Comparison of ENCODE assay signal across 21 cellular contexts in the genomic region with DNA sequence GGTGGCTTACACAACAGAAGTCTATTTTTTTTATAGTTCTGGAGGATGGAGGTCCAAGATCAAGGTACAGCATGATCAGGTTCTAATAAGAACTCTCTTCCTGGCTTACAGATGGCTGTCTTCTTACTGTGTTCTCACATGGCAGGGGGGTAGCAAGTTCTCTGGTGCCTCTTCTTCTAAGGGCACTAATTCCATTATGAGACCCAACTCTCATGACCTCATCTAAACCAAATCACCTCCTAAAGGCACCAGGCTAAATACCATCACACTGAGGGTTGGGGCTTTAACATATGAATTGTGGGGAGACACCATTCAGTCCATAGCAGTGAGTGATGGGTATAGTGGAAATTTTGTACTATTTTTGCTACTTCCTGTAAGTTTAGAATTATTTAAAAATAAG.
DNase-seq lines count a peak whose midpoint lies in the region; ATAC-seq, FAIRE-seq and TF ChIP-seq lines count a peak whose summit lies in the region.
"Had no signal": no experiment of that assay in that cellular context is flagged by ENCODE, and none has a peak within 500 bp of the region (broad histone marks: within the 10 kb centered on the region; RNA-seq: fewer than 3 reads in every experiment).

No MANE protein-coding gene starts in this region.

- BruUV-seq in IMR-90 (replicated peaks; lab: Mats Ljungman, UMichigan): no TSS peak

- H3K4me1 ChIP-seq in IMR-90 (ENCODE audit: control insufficient read depth, insufficient read depth, low read length): peaks cover 14% of the 10 kb centered on the region
- peaks cover 25% of the 10 kb centered on the region for H3K4me1 ChIP-seq in astrocyte (ENCODE audit: insufficient read depth, low read length)
- no peaks in the 10 kb centered on the region for H3K4me1 ChIP-seq in mesenchymal stem cell (ENCODE audit: control insufficient read depth, insufficient read depth, low read depth, low read length)
- no peaks in the 10 kb centered on the region for H3K4me1 ChIP-seq in smooth muscle cell (ENCODE audit: low read depth)

- H2AFZ ChIP-seq in IMR-90 (replicated peaks; ENCODE audit: low read length, poor library complexity) (peak overlapping the region; percentile 74), astrocyte (ENCODE audit: low read depth, low read length) (no peak overlapping the region), mesenchymal stem cell (ENCODE audit: low read depth, low read length) (no peak overlapping the region), smooth muscle cell (ENCODE audit: low read depth) (peak overlapping the region; percentile 48)

- H2BK20ac ChIP-seq in IMR-90 (ENCODE audit: low read depth, low read length): peak overlapping the region; percentile 72; the same call in 1 of the 2 replicates

- ATAC-seq in IMR-90 (ENCODE audit: low read depth) (no peak), HG02571 (IDR thresholded peaks at IDR 0.05; ENCODE audit: unreplicated experiment) (no peak)
- ATAC-seq: GM12878 had no signal

- peak overlapping the region; percentile 22; the same call in 1 of the 2 replicates for H4K5ac ChIP-seq in IMR-90 (ENCODE audit: low read depth, low read length)

- no peaks in the 10 kb centered on the region for H3K27me3 Mint-ChIP-seq in astrocyte (ENCODE audit: low read depth, unreplicated experiment)

- no peaks in the 10 kb centered on the region for H3K9me3 Mint-ChIP-seq in astrocyte (ENCODE audit: unreplicated experiment)
- H3K9me3 Mint-ChIP-seq: CD4-positive, CD25-positive, alpha-beta regulatory T cell had no signal

- H3K4me3 ChIP-seq in IMR-90 (ENCODE audit: insufficient read depth, low read depth, low read length) (no peak overlapping the region), astrocyte (ENCODE audit: insufficient read depth, low read depth, low read length) (no peak overlapping the region), mesenchymal stem cell (ENCODE audit: insufficient read depth in 1 of 2, low read depth in 1 of 2, low read length in 2 of 2) (no peak overlapping the region), smooth muscle cell (no peak overlapping the region)
- H3K4me3 ChIP-seq: GM12878, MG63 had no signal

- H3K36me3 ChIP-seq in IMR-90 (ENCODE audit: control insufficient read depth, insufficient read depth, low read length): no peaks in the 10 kb centered on the region
- H3K36me3 ChIP-seq in astrocyte (ENCODE audit: insufficient read depth, low read length): no peaks in the 10 kb centered on the region
- no peaks in the 10 kb centered on the region for H3K36me3 ChIP-seq in mesenchymal stem cell (ENCODE audit: control insufficient read depth in 1 of 2, insufficient read depth in 2 of 2, low read depth in 1 of 2, low read length in 2 of 2)
- H3K36me3 ChIP-seq in smooth muscle cell (ENCODE audit: low read depth): no peaks in the 10 kb centered on the region
- H3K36me3 ChIP-seq: MG63 had no signal

- no peak overlapping the region for H2AK9ac ChIP-seq in IMR-90 (replicated peaks; ENCODE audit: low read depth, low read length, poor library complexity)

- peak overlapping the region; percentile 42 for H2BK120ac ChIP-seq in IMR-90 (ENCODE audit: low read depth, low read length)
- no peak overlapping the region for H2BK120ac ChIP-seq in mesenchymal stem cell (ENCODE audit: low read depth, low read length)

- no peak overlapping the region for H3K4me3 Mint-ChIP-seq in astrocyte (ENCODE audit: unreplicated experiment)
- H3K4me3 Mint-ChIP-seq: CD4-positive, CD25-positive, alpha-beta regulatory T cell had no signal

- H3K36me3 Mint-ChIP-seq in astrocyte (ENCODE audit: low read depth, unreplicated experiment): no peaks in the 10 kb centered on the region

- H3F3A ChIP-seq in smooth muscle cell (ENCODE audit: low read depth): no peaks in the 10 kb centered on the region

- no peak overlapping the region for H3K27ac Mint-ChIP-seq in astrocyte (ENCODE audit: unreplicated experiment)

- H2BK15ac ChIP-seq in IMR-90 (ENCODE audit: low read depth, low read length) (peak overlapping the region; percentile 82; the same call in 2 of the 3 replicates), mesenchymal stem cell (ENCODE audit: low read depth, poor library complexity, severe bottlenecking) (no peak overlapping the region)

- H4K8ac ChIP-seq in IMR-90 (ENCODE audit: low read depth in 2 of 2, low read length in 2 of 2) (peak overlapping the region in 1 of 2 experiments; percentile 59; a peak in 1 of 4 replicates), mesenchymal stem cell (ENCODE audit: low read length) (no peak overlapping the region)

- H2BK5ac ChIP-seq in IMR-90 (ENCODE audit: low read depth, low read length, poor library complexity, severe bottlenecking): peak overlapping the region; percentile 48
- H2BK5ac ChIP-seq in mesenchymal stem cell (ENCODE audit: low read depth, low read length, poor library complexity, severe bottlenecking): no peak overlapping the region

- no peak overlapping the region for H4K91ac ChIP-seq in IMR-90 (ENCODE audit: insufficient read depth, low read depth, low read length)
- H4K91ac ChIP-seq in mesenchymal stem cell (ENCODE audit: low read length): no peak overlapping the region

- no peaks in the 10 kb centered on the region for H4K20me1 ChIP-seq in IMR-90 (ENCODE audit: insufficient read depth, low read length)
- no peaks in the 10 kb centered on the region for H4K20me1 ChIP-seq in astrocyte (ENCODE audit: insufficient read depth, low read length)
- no peaks in the 10 kb centered on the region for H4K20me1 ChIP-seq in smooth muscle cell (ENCODE audit: low read depth)

- TF ChIP-seq POLR2A in IMR-90 (IDR thresholded peaks at IDR 0.05; ENCODE audit: low read depth, low read length): no peak

- no peak overlapping the region for H3K27ac ChIP-seq in IMR-90 (ENCODE audit: insufficient read depth, low read length)
- H3K27ac ChIP-seq in astrocyte (ENCODE audit: low read depth, low read length): no peak overlapping the region
- H3K27ac ChIP-seq in mesenchymal stem cell (ENCODE audit: low read length, poor library complexity, severe bottlenecking): no peak overlapping the region
- peak overlapping the region; percentile 84 for H3K27ac ChIP-seq in smooth muscle cell (ENCODE audit: low read depth)

- CTCF ChIA-PET in IMR-90 (lab: Yijun Ruan, JAX): interaction anchor here (1.1 kb wide), 1 partner anchor 122 kb away, joined by 3 read pairs; no protein-coding TSS in a partner anchor

- H3K18ac ChIP-seq in IMR-90 (ENCODE audit: low read depth, low read length) (no peak overlapping the region), mesenchymal stem cell (ENCODE audit: low read depth in 1 of 2, low read length in 2 of 2) (no peak overlapping the region)

- in situ Hi-C loops in IMR-90 (cut with MboI; ENCODE audit: low sequenced_read_pairs): no loop called here

- no peak for FAIRE-seq in astrocyte (lab: Jason Lieb, UNC)
- FAIRE-seq: GM12878 had no signal

- H3K9me3 ChIP-seq in IMR-90 (ENCODE audit: control insufficient read depth, insufficient read depth, low read length) (no peaks in the 10 kb centered on the region), astrocyte (ENCODE audit: insufficient read depth, low read depth, low read length) (no peaks in the 10 kb centered on the region), mesenchymal stem cell (ENCODE audit: control insufficient read depth, low read length) (no peaks in the 10 kb centered on the region), smooth muscle cell (replicated peaks; ENCODE audit: low read depth) (no peaks in the 10 kb centered on the region)
- H3K9me3 ChIP-seq: MG63 had no signal

- DNase-seq in IMR-90: no peak
- DNase-seq in astrocyte (ENCODE audit: low read depth): no peak
- DNase-seq in mesenchymal stem cell: no peak
- no peak for DNase-seq in smooth muscle cell (lab: John Stamatoyannopoulos, UW; ENCODE audit: unreplicated experiment)
- no peak for DNase-seq in stimulated activated CD4-positive, alpha-beta T cell treated with anti-CD3 and anti-CD28 coated beads, Interleukin-2, amount 100 ng/mL, for 48 hours
- no peak for DNase-seq in AG08396 (ENCODE audit: low spot score)
- no peak for DNase-seq in T-helper 9 cell
- DNase-seq: CD4-positive, CD25-positive, alpha-beta regulatory T cell; COR-L47; DMS 273 treated with DMSO at 0.1 percent for 48 hours; DMS79 treated with DMSO at 0.1 percent for 48 hours; GOT3; HCEC 1CT; Kasumi-1; NCI-H1417 treated with DMSO at 0.1 percent for 48 hours; NCI-H187; NCI-H526 treated with DMSO at 0.1 percent for 48 hours; OCI-M1 had no signal

- H3K4ac ChIP-seq in IMR-90 (ENCODE audit: low read depth, low read length): peak overlapping the region; percentile 77
- no peak overlapping the region for H3K4ac ChIP-seq in mesenchymal stem cell (ENCODE audit: low read depth in 1 of 2, low read length in 2 of 2)

- H3K79me1 ChIP-seq in IMR-90 (ENCODE audit: low read depth in 1 of 2, low read length in 2 of 2) (peaks cover 0 to 5% of the 10 kb centered on the region in 2 experiments; a peak in 1 of 4 replicates), mesenchymal stem cell (replicated peaks; ENCODE audit: low read length, poor library complexity, severe bottlenecking) (no peaks in the 10 kb centered on the region)

- no peak overlapping the region for H3K4me2 ChIP-seq in IMR-90 (ENCODE audit: low read depth, low read length)
- H3K4me2 ChIP-seq in astrocyte (ENCODE audit: low read length): peak overlapping the region; percentile 17
- H3K4me2 ChIP-seq in mesenchymal stem cell (ENCODE audit: low read length, poor library complexity, severe bottlenecking): no peak overlapping the region
- peak overlapping the region; percentile 37 for H3K4me2 ChIP-seq in smooth muscle cell

- peaks cover 8% of the 10 kb centered on the region for H3K4me1 Mint-ChIP-seq in astrocyte (ENCODE audit: low read depth, unreplicated experiment)
- H3K4me1 Mint-ChIP-seq: CD4-positive, CD25-positive, alpha-beta regulatory T cell had no signal

- intact Hi-C loops in IMR-90 (cut with micrococcal nuclease): no loop called here

- POLR2A ChIA-PET in IMR-90 (lab: Charles Lee; ENCODE audit: unreplicated experiment): no interaction called here

- TF ChIP-seq CTCF in IMR-90 (conservative IDR thresholded peaks at IDR 0.05; ENCODE audit: low read depth, low read length) (no peak), astrocyte (IDR thresholded peaks at IDR 0.05; ENCODE audit: insufficient read depth, low read depth, low read length) (no peak), smooth muscle cell (IDR thresholded peaks at IDR 0.05; ENCODE audit: borderline replicate concordance, insufficient read depth, poor library complexity, severe bottlenecking) (no peak)

- H2BK12ac ChIP-seq in mesenchymal stem cell (ENCODE audit: low read length in 2 of 2): no peak overlapping the region

- peak overlapping the region; percentile 13; the same call in 1 of the 2 replicates for H3K14ac ChIP-seq in IMR-90 (replicated peaks; ENCODE audit: low read depth, low read length)
- H3K14ac ChIP-seq in mesenchymal stem cell (ENCODE audit: low read length in 2 of 2): no peak overlapping the region

- H3K9me1 ChIP-seq in IMR-90 (ENCODE audit: insufficient read depth, low read length): peaks cover 12% of the 10 kb centered on the region

- H2AK5ac ChIP-seq in IMR-90 (ENCODE audit: low read depth, low read length) (peak overlapping the region; percentile 38; the same call in 1 of the 2 replicates), mesenchymal stem cell (ENCODE audit: low read length, severe bottlenecking) (no peak overlapping the region)

- no peak for TF ChIP-seq RAD21 in IMR-90 (IDR thresholded peaks at IDR 0.05; ENCODE audit: low read length)

- peak overlapping the region; percentile 47; the same call in 1 of the 2 replicates for H3K23ac ChIP-seq in IMR-90 (ENCODE audit: low read depth, low read length)
- H3K23ac ChIP-seq in mesenchymal stem cell (ENCODE audit: low read length in 2 of 2): no peak overlapping the region

- dilution Hi-C loops in IMR-90 (cut with HindIII; ENCODE audit: low sequenced_read_pairs, unreplicated experiment): no loop called here

- H3K9ac ChIP-seq in IMR-90 (ENCODE audit: low read depth, low read length) (no peak overlapping the region), astrocyte (ENCODE audit: low read length) (no peak overlapping the region), mesenchymal stem cell (ENCODE audit: low read length) (peak overlapping the region; percentile 32), smooth muscle cell (ENCODE audit: low read depth) (peak overlapping the region; percentile 24)

- H3K27me3 ChIP-seq in IMR-90 (ENCODE audit: control insufficient read depth, insufficient read depth, low read length): no peaks in the 10 kb centered on the region
- no peaks in the 10 kb centered on the region for H3K27me3 ChIP-seq in astrocyte (ENCODE audit: insufficient read depth, low read length)
- H3K27me3 ChIP-seq in mesenchymal stem cell (ENCODE audit: control insufficient read depth in 1 of 2, insufficient read depth in 1 of 2, low read length in 2 of 2): no peaks in the 10 kb centered on the region
- H3K27me3 ChIP-seq in smooth muscle cell (ENCODE audit: low read depth): no peaks in the 10 kb centered on the region
- H3K27me3 ChIP-seq: MG63 had no signal

- no peak overlapping the region for H3K56ac ChIP-seq in IMR-90 (ENCODE audit: extremely low read depth, insufficient read depth, low read length)

- H3K79me2 ChIP-seq in astrocyte (ENCODE audit: insufficient read depth, low read length): no peaks in the 10 kb centered on the region
- H3K79me2 ChIP-seq in smooth muscle cell (ENCODE audit: low read depth): no peaks in the 10 kb centered on the region

Comparison
In these comparisons a context has a peak if more than half of its experiments do, and no peak if none do; other contexts are left out.
1. H2AFZ ChIP-seq: peak in IMR-90 (single experiment) and smooth muscle cell (single experiment); none in astrocyte (single experiment) and mesenchymal stem cell (single experiment).
2. H3K4me2 ChIP-seq: peak in astrocyte (single experiment) and smooth muscle cell (single experiment); none in IMR-90 (single experiment) and mesenchymal stem cell (single experiment).
3. H3K9ac ChIP-seq: peak in mesenchymal stem cell (single experiment) and smooth muscle cell (single experiment); none in IMR-90 (single experiment) and astrocyte (single experiment).